Comparison of ENCODE assay signal across 18 cellular contexts in genomic region chr3:190644766-190645165, GRCh38.
DNase-seq lines count a peak whose midpoint lies in the region; ATAC-seq and TF ChIP-seq lines count a peak whose summit lies in the region.
"Had no signal": no experiment of that assay in that cellular context is flagged by ENCODE, and none has a peak within 500 bp of the region (broad histone marks: within the 10 kb centered on the region; RNA-seq: fewer than 3 reads in every experiment).

No MANE protein-coding gene starts in this region.

- 0 out of 2 replicates have a peak, but pooled peaks cover 3% of the 10 kb centered on the region for H3K9me2 ChIP-seq in GM23248 (ENCODE audit: insufficient read depth)

- no peaks in the 10 kb centered on the region for H3K79me2 ChIP-seq in GM23248 (ENCODE audit: insufficient read depth)
- no peaks in the 10 kb centered on the region for H3K79me2 ChIP-seq in trophoblast cell (ENCODE audit: control insufficient read depth, insufficient read depth, low read length, poor library complexity)

- peaks cover 18% of the 10 kb centered on the region for H3K36me3 ChIP-seq in GM23248 (ENCODE audit: low read depth)
- H3K36me3 ChIP-seq in trophoblast cell (ENCODE audit: control insufficient read depth in 1 of 2, insufficient read depth in 2 of 2, low read length in 2 of 2): no peaks in the 10 kb centered on the region

- H3K4me3 ChIP-seq in GM23248 (no peak overlapping the region), trophoblast cell (ENCODE audit: low read depth, low read length) (no peak overlapping the region)
- H3K4me3 ChIP-seq: psoas muscle, upper lobe of right lung had no signal

- H3K4ac ChIP-seq in trophoblast cell (ENCODE audit: low read depth, low read length): no peak overlapping the region

- H3K23ac ChIP-seq in trophoblast cell (ENCODE audit: low read length): no peak overlapping the region

- H2AFZ ChIP-seq in GM23248 (no peak overlapping the region), trophoblast cell (ENCODE audit: insufficient read depth, low read length, poor library complexity) (no peak overlapping the region)

- H2BK12ac ChIP-seq in trophoblast cell (ENCODE audit: low read length): no peak overlapping the region

- H3K9ac ChIP-seq in GM23248 (no peak overlapping the region), trophoblast cell (ENCODE audit: low read length) (no peak overlapping the region)
- H3K9ac ChIP-seq: KMS-11 had no signal

- H3K79me1 ChIP-seq in trophoblast cell (ENCODE audit: low read length): no peaks in the 10 kb centered on the region

- no peak overlapping the region for H2BK5ac ChIP-seq in trophoblast cell (ENCODE audit: low read depth, low read length, poor library complexity)

- H2AK5ac ChIP-seq in trophoblast cell (ENCODE audit: low read length): no peak overlapping the region

- H3K27me3 ChIP-seq in GM23248 (replicated peaks; ENCODE audit: insufficient read depth) (no peaks in the 10 kb centered on the region), trophoblast cell (ENCODE audit: insufficient read depth, low read length) (no peaks in the 10 kb centered on the region)
- H3K27me3 ChIP-seq: upper lobe of right lung had no signal

- H3K4me2 ChIP-seq in GM23248 (ENCODE audit: unreplicated experiment) (no peak overlapping the region), trophoblast cell (ENCODE audit: low read length) (no peak overlapping the region)
- H3K4me2 ChIP-seq: KMS-11 had no signal

- H4K20me1 ChIP-seq in GM23248 (ENCODE audit: insufficient read depth): no peaks in the 10 kb centered on the region

- H4K12ac ChIP-seq in trophoblast cell (ENCODE audit: low read depth, low read length): no peak overlapping the region

- no peak overlapping the region for H4K91ac ChIP-seq in trophoblast cell (ENCODE audit: low read depth, low read length)

- no peak overlapping the region for H4K8ac ChIP-seq in trophoblast cell (ENCODE audit: low read depth, low read length)

- no peak overlapping the region for H3K18ac ChIP-seq in trophoblast cell (ENCODE audit: low read length)

- ATAC-seq in HG02610 (IDR thresholded peaks at IDR 0.05; ENCODE audit: unreplicated experiment): no peak
- ATAC-seq in HG02884 (IDR thresholded peaks at IDR 0.05; ENCODE audit: unreplicated experiment): no peak
- ATAC-seq: psoas muscle, Right ventricle myocardium inferior, upper lobe of right lung had no signal

- H3K4me1 ChIP-seq in GM23248 (ENCODE audit: insufficient read depth) (no peaks in the 10 kb centered on the region), trophoblast cell (ENCODE audit: control insufficient read depth in 1 of 2, insufficient read depth in 2 of 2, low read length in 2 of 2) (no peaks in the 10 kb centered on the region)
- H3K4me1 ChIP-seq: psoas muscle, upper lobe of right lung had no signal

- in situ Hi-C loops in GM23248 (cut with MboI): no loop called here

- 69 to 74% methylated on average over 5 of the region's 5 CpGs for WGBS in GM23248 (ENCODE audit: low coverage in 1 of 2, low lambda C conversion rate in 2 of 2, missing lambda C conversion rate in 2 of 2), 2 experiments
- whole genome bisulfite sequencing in trophoblast cell (ENCODE audit: extremely low coverage, insufficient coverage, insufficient read length): no CpG with 5 or more reads among the region's 5 CpGs

- no peak overlapping the region for H3K14ac ChIP-seq in trophoblast cell (ENCODE audit: low read length)

- H3K27ac ChIP-seq in GM23248 (no peak overlapping the region), trophoblast cell (ENCODE audit: low read depth, low read length) (no peak overlapping the region)
- H3K27ac ChIP-seq: KMS-11, psoas muscle, upper lobe of right lung had no signal

- H3K9me3 ChIP-seq in GM23248 (ENCODE audit: low read depth) (no peaks in the 10 kb centered on the region), trophoblast cell (ENCODE audit: insufficient read depth, low read depth, low read length) (no peaks in the 10 kb centered on the region)
- H3K9me3 ChIP-seq: psoas muscle, upper lobe of right lung had no signal

- no peak for TF ChIP-seq POLR2A in erythroblast (IDR thresholded peaks at IDR 0.05; ENCODE audit: low read length)

- no peaks in the 10 kb centered on the region; the same call in 1 of the 2 replicates for H3F3A ChIP-seq in GM23248 (ENCODE audit: insufficient read depth)

- H2BK120ac ChIP-seq in trophoblast cell (ENCODE audit: insufficient read depth, low read length, poor library complexity): no peak overlapping the region

- DNase-seq in GM23248: peak; percentile 75
- peak; percentile 87 for DNase-seq in NCI-H146 treated with DMSO at 0.1 percent for 48 hours (lab: John Stamatoyannopoulos, UW; ENCODE audit: unreplicated experiment)
- peak; percentile 22 to 35 for DNase-seq in erythroblast (lab: John Stamatoyannopoulos, UW)
- peak; percentile 76 to 89 for DNase-seq in trophoblast cell
- DNase-seq in NCI-H526 (lab: John Stamatoyannopoulos, UW): no peak
- DNase-seq in NCI-H1694 treated with DMSO at 0.1 percent for 48 hours (lab: John Stamatoyannopoulos, UW): no peak
- DNase-seq: activated CD4-positive, alpha-beta T cell treated with anti-CD3 and anti-CD28 coated beads, Interleukin-2, amount 50 U/mL, for 4 hours; aorta; endodermal cell; NCI-H1092 treated with DMSO at 0.1 percent for 48 hours; NCI-H69; psoas muscle; stimulated activated CD4-positive, alpha-beta T cell treated with anti-CD3 and anti-CD28 coated beads, Interleukin-4, amount 100 ng/mL, for 4 hours; upper lobe of right lung had no signal

Comparison
In these comparisons a context has a peak if more than half of its experiments do, and no peak if none do; other contexts are left out.
1. DNase-seq: peak in GM23248 (single experiment), NCI-H146 treated with DMSO at 0.1 percent for 48 hours (single experiment), erythroblast (2 of 2) and trophoblast cell (2 of 2); none in NCI-H526 (0 of 2) and NCI-H1694 treated with DMSO at 0.1 percent for 48 hours (single experiment).